2 cellular contexts compared by ENCODE assay signal in the genomic region with DNA sequence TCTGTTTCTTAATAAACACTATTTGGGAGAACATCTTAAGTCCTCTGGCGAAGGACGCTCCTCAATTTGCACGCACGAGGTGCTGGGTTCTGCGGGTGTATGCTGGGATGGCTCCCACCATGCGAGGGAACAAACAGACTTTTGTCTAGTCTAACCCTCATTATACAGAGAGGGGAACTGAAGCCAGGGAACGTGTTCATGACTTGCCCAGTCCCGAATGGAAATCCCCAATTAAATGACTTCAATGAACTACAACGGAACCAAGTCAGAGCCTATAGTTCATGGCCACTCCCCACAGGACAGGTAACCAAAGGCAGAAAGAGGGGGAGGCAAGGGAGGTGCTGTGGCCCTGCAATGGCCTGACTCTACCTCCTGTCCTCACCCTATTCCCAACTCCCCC.
TF ChIP-seq lines count a peak whose summit lies in the region.

No MANE protein-coding gene starts in this region.

TF ChIP-seq in HepG2, 621 proteins besides CTCF, POLR2A, EP300 and RAD21 (continued from another document):
- TF ChIP-seq HNF1B (CRISPR knock-in tag; IDR thresholded peaks at IDR 0.05), result no peak
- TF ChIP-seq ZNF709 (CRISPR knock-in tag; IDR thresholded peaks at IDR 0.05), result no peak
- TF ChIP-seq ZNF652 (CRISPR knock-in tag; IDR thresholded peaks at IDR 0.05; ENCODE audit: borderline replicate concordance, low read depth), result no peak
- no peak for TF ChIP-seq RFX5 (IDR thresholded peaks at IDR 0.05; ENCODE audit: low read depth, low read length)
- no peak for TF ChIP-seq TRIM24 (CRISPR knock-in tag; IDR thresholded peaks at IDR 0.05)
- no peak for TF ChIP-seq GZF1 (CRISPR knock-in tag; IDR thresholded peaks at IDR 0.05)
- TF ChIP-seq, protein P1, sequence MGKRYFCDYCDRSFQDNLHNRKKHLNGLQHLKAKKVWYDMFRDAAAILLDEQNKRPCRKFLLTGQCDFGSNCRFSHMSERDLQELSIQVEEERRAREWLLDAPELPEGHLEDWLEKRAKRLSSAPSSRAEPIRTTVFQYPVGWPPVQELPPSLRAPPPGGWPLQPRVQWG (CRISPR knock-in tag; IDR thresholded peaks at IDR 0.05; ENCODE audit: borderline replicate concordance, low read depth), result no peak
- no peak for TF ChIP-seq ZNF335 (CRISPR knock-in tag; IDR thresholded peaks at IDR 0.05)
- no peak for TF ChIP-seq ZNF724P (CRISPR knock-in tag; IDR thresholded peaks at IDR 0.05; ENCODE audit: borderline replicate concordance)
- no peak for TF ChIP-seq ZNF225 (CRISPR knock-in tag; IDR thresholded peaks at IDR 0.05)
- TF ChIP-seq HNF4G (IDR thresholded peaks at IDR 0.05; ENCODE audit: borderline replicate concordance, low read depth, low read length), result no peak
- TF ChIP-seq HNF4G (CRISPR knock-in tag; IDR thresholded peaks at IDR 0.05; ENCODE audit: borderline replicate concordance, low read depth), result no peak

TF ChIP-seq in neural cell, 6 proteins besides CTCF, POLR2A, EP300 and RAD21 (continued from another document):
- TF ChIP-seq, protein P2, sequence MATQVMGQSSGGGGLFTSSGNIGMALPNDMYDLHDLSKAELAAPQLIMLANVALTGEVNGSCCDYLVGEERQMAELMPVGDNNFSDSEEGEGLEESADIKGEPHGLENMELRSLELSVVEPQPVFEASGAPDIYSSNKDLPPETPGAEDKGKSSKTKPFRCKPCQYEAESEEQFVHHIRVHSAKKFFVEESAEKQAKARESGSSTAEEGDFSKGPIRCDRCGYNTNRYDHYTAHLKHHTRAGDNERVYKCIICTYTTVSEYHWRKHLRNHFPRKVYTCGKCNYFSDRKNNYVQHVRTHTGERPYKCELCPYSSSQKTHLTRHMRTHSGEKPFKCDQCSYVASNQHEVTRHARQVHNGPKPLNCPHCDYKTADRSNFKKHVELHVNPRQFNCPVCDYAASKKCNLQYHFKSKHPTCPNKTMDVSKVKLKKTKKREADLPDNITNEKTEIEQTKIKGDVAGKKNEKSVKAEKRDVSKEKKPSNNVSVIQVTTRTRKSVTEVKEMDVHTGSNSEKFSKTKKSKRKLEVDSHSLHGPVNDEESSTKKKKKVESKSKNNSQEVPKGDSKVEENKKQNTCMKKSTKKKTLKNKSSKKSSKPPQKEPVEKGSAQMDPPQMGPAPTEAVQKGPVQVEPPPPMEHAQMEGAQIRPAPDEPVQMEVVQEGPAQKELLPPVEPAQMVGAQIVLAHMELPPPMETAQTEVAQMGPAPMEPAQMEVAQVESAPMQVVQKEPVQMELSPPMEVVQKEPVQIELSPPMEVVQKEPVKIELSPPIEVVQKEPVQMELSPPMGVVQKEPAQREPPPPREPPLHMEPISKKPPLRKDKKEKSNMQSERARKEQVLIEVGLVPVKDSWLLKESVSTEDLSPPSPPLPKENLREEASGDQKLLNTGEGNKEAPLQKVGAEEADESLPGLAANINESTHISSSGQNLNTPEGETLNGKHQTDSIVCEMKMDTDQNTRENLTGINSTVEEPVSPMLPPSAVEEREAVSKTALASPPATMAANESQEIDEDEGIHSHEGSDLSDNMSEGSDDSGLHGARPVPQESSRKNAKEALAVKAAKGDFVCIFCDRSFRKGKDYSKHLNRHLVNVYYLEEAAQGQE (IDR thresholded peaks at IDR 0.05; ENCODE audit: borderline replicate concordance), result no peak
- TF ChIP-seq POLR2AphosphoS5 (IDR thresholded peaks at IDR 0.05), result no peak
- no peak for TF ChIP-seq MXI1 (conservative IDR thresholded peaks at IDR 0.05; ENCODE audit: poor library complexity, severe bottlenecking)
